ENCODE assay signal across 8 cellular contexts in genomic region chr19:4376245-4376990, GRCh38. TPM values are rescaled to one million over a fixed set of nuclear protein-coding genes. Genes with fewer than 3 reads are reported as not detected.
DNase-seq lines count a peak whose midpoint lies in the region; ATAC-seq lines count a peak whose summit lies in the region.

No MANE protein-coding gene starts in this region.

- peaks cover 49% of the 10 kb centered on the region for H3K4me1 Mint-ChIP-seq in T-helper 2 cell treated with Interferon-gamma antibody and Interleukin-4, amounts not matched to agents 5 μg/mL and 100 μg/mL, for 36 hours (ENCODE audit: low read depth)
- H3K4me1 Mint-ChIP-seq in T-helper 17 cell, result peaks cover 48% of the 10 kb centered on the region

- peak overlapping the region; percentile 44; the same call in 1 of the 2 replicates for H3K9ac ChIP-seq in iPS-20b (ENCODE audit: low read depth, low read length)
- peak overlapping the region in 1 of 2 donors; percentile 36 for H3K9ac ChIP-seq in stomach smooth muscle (ENCODE audit: low read length in 2 of 2)

- H3K4me1 ChIP-seq in iPS-20b (ENCODE audit: insufficient read depth, low read length), result peaks cover 35% of the 10 kb centered on the region
- peaks cover 79% of the 10 kb centered on the region for H3K4me1 ChIP-seq in stomach smooth muscle (ENCODE audit: control insufficient read depth, insufficient read depth, low read length)

- no peak overlapping the region for H3K27ac ChIP-seq in iPS-20b (ENCODE audit: low read length)
- peak overlapping the region; percentile 31 for H3K27ac ChIP-seq in stomach smooth muscle (ENCODE audit: low read length)

- H3K36me3 Mint-ChIP-seq in T-helper 2 cell treated with Interferon-gamma antibody and Interleukin-4, amounts not matched to agents 5 μg/mL and 100 μg/mL, for 36 hours (ENCODE audit: low read depth), result peaks cover 15% of the 10 kb centered on the region
- no peaks in the 10 kb centered on the region for H3K36me3 Mint-ChIP-seq in T-helper 17 cell (ENCODE audit: low read depth)

- peak overlapping the region; percentile 18 for H3K4me3 Mint-ChIP-seq in T-helper 2 cell treated with Interferon-gamma antibody and Interleukin-4, amounts not matched to agents 5 μg/mL and 100 μg/mL, for 36 hours
- no peak overlapping the region for H3K4me3 Mint-ChIP-seq in T-helper 17 cell

- ATAC-seq in T-helper 17 cell (no peak), HG02623 (IDR thresholded peaks at IDR 0.05; ENCODE audit: unreplicated experiment) (no peak), HG03442 (IDR thresholded peaks at IDR 0.05; ENCODE audit: unreplicated experiment) (no peak)

- H3K27ac Mint-ChIP-seq in T-helper 2 cell treated with Interferon-gamma antibody and Interleukin-4, amounts not matched to agents 5 μg/mL and 100 μg/mL, for 36 hours, result peak overlapping the region; percentile 72
- H3K27ac Mint-ChIP-seq in T-helper 17 cell, result peak overlapping the region; percentile 93

- no peaks in the 10 kb centered on the region for H3K9me3 ChIP-seq in T-helper 17 cell (ENCODE audit: control insufficient read depth, low read length, poor library complexity, severe bottlenecking)
- H3K9me3 ChIP-seq in iPS-20b (ENCODE audit: insufficient read depth, low read depth, low read length), result no peaks in the 10 kb centered on the region
- no peaks in the 10 kb centered on the region for H3K9me3 ChIP-seq in stomach smooth muscle (ENCODE audit: control insufficient read depth in 2 of 2, low read length in 2 of 2)

- no peaks in the 10 kb centered on the region for H3K27me3 Mint-ChIP-seq in T-helper 2 cell treated with Interferon-gamma antibody and Interleukin-4, amounts not matched to agents 5 μg/mL and 100 μg/mL, for 36 hours (ENCODE audit: low read depth)
- no peaks in the 10 kb centered on the region for H3K27me3 Mint-ChIP-seq in T-helper 17 cell

- H3K36me3 ChIP-seq in iPS-20b (ENCODE audit: insufficient read depth, low read depth, low read length), result no peaks in the 10 kb centered on the region
- no peaks in the 10 kb centered on the region for H3K36me3 ChIP-seq in stomach smooth muscle (ENCODE audit: control insufficient read depth in 2 of 2, insufficient read depth in 2 of 2, low read length in 2 of 2)

- no peaks in the 10 kb centered on the region for H3K27me3 ChIP-seq in iPS-20b (ENCODE audit: insufficient read depth, low read length)
- no peaks in the 10 kb centered on the region for H3K27me3 ChIP-seq in stomach smooth muscle (ENCODE audit: control insufficient read depth in 1 of 2, insufficient read depth in 2 of 2, low read length in 2 of 2)

- no peaks in the 10 kb centered on the region for H3K9me3 Mint-ChIP-seq in T-helper 2 cell treated with Interferon-gamma antibody and Interleukin-4, amounts not matched to agents 5 μg/mL and 100 μg/mL, for 36 hours

- H3K4me3 ChIP-seq in iPS-20b (ENCODE audit: low read length) (0 out of 2 replicates have a peak overlapping the region, but pooled peaks have one; percentile 1), stomach smooth muscle (ENCODE audit: low read length in 2 of 2) (no peak overlapping the region)

- DNase-seq in T-helper 2 cell treated with Interferon-gamma antibody and Interleukin-4, amounts not matched to agents 5 μg/mL and 100 μg/mL, for 36 hours (ENCODE audit: low spot score), result no peak
- DNase-seq in T-helper 2 cell, result no peak
- DNase-seq in T-helper 17 cell, result no peak
- no peak for DNase-seq in cerebellar nuclear complex (lab: John Stamatoyannopoulos, UW)

RNA-seq across cellular contexts. Expression of gene SH3GL1, which starts 23.9 kb away (rescaled TPM):
- 10 to 100 TPM; 51.1 to 56.6 TPM for total RNA-seq in T-helper 17 cell

RNA-seq across cellular contexts. Expression of gene CHAF1A, which starts 26.0 kb away (rescaled TPM):
- total RNA-seq in T-helper 17 cell, result 10 to 100 TPM; 25.5 to 33.4 TPM

RNA-seq across cellular contexts. Expression of gene MPND, which starts 33.1 kb away (rescaled TPM):
- total RNA-seq in T-helper 17 cell, result 10 to 100 TPM; 13.0 to 15.1 TPM

RNA-seq across cellular contexts. Expression of gene STAP2, which starts 37.8 kb away (rescaled TPM):
- 1 to 10 TPM; 1.9 to 3.3 TPM for total RNA-seq in T-helper 17 cell
